ENCODE assay signal across 9 cellular contexts in the genomic region with DNA sequence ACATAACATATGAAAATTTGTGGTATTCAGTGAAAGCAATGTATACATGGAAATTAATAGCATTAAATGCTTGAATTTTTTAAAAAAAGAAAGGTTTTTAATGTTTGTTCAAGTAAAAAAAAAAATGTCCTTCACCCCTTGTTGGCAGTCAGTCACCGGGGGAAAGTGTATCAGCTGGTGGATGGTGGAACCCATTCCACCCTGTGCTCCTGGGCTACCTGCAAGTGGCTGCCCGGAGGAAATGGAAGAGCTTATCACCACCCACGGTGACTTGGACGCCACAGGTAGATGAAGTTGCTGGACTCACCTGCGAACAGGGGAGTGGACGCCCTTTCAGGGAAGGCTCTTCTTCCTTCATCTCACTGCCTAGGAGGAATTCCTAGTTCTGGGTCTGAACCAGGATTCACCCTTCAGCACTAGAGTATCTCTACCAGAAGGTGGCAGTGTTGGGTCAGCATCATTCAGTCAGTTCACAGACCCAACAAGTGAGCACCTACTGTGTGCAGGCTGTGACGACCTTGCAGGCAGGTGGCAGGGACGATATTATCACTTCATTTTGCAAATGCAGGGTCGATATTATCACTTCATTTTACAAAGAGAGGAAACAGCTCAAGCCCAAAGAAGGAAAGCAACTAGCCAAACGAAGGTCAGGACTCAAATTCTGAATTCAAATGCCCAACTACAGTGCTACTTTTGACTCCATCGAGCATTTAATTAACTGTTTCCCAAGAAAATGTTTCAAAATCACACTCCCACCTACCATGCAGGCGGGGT. TPM values are rescaled to one million over a fixed set of nuclear protein-coding genes. Genes with fewer than 3 reads are reported as not detected.
DNase-seq lines count a peak whose midpoint lies in the region; ATAC-seq and TF ChIP-seq lines count a peak whose summit lies in the region.
"Had no signal": no experiment of that assay in that cellular context is flagged by ENCODE, and none has a peak within 500 bp of the region (broad histone marks: within the 10 kb centered on the region; RNA-seq: fewer than 3 reads in every experiment).

No MANE protein-coding gene starts in this region.

- H3K9me2 ChIP-seq in OCI-LY1 (ENCODE audit: low read depth, low read length) (no peaks in the 10 kb centered on the region), hepatocyte (replicated peaks; ENCODE audit: insufficient read depth) (no peaks in the 10 kb centered on the region)

- CTCF ChIA-PET in Caco-2 (lab: Charles Lee) (interaction anchor here (0.9 to 3.4 kb wide), 2 partner anchors 84 to 139 kb away, joined by 3 to 35 read pairs; no protein-coding TSS in a partner anchor), HEK293T (lab: Yijun Ruan, JAX) (interaction anchor here (0.6 to 4.1 kb wide), 6 partner anchors 9 to 142 kb away, joined by 3 to 28 read pairs (median 4); a partner anchor contains a TSS)

- in situ Hi-C loops in gastrocnemius medialis (cut with MboI; ENCODE audit: low sequenced_read_pairs in 4 of 4): no loop called here

- H3K4me1 Mint-ChIP-seq in Caco-2 (ENCODE audit: low read depth, unreplicated experiment): peaks cover 32% of the 10 kb centered on the region

- POLR2A ChIA-PET in Caco-2 (lab: Charles Lee): no interaction called here
- POLR2A ChIA-PET in HEK293T (lab: Yijun Ruan, JAX): no interaction called here

- TF ChIP-seq POLR2A in gastrocnemius medialis (IDR thresholded peaks at IDR 0.05): no peak

- H3K9ac ChIP-seq in OCI-LY1 (ENCODE audit: low read length): no peak overlapping the region

- DNase-seq in Caco-2 (peak; percentile 66 to 79), HEK293T (ENCODE audit: extremely low spot score) (peak; percentile 65), ascending aorta (ENCODE audit: low spot score in 2 of 2) (no peak), hepatocyte (ENCODE audit: low spot score) (peak; percentile 75), gastrocnemius medialis (no peak)
- DNase-seq in NK-92 treated with Interleukin-12 subunit alpha and Interleukin-12 subunit beta, amount 100 ng/mL, for 24 hours (lab: John Stamatoyannopoulos, UW): no peak

- H3K4me3 Mint-ChIP-seq in Caco-2 (ENCODE audit: unreplicated experiment): no peak overlapping the region
- H3K4me3 Mint-ChIP-seq: T-cell had no signal

- ATAC-seq in gastrocnemius medialis: peak; percentile 77 to 82
- no peak for ATAC-seq in GM19023 (IDR thresholded peaks at IDR 0.05; ENCODE audit: unreplicated experiment)
- ATAC-seq: T-cell had no signal

- no peaks in the 10 kb centered on the region for H3K36me3 ChIP-seq in Caco-2 (ENCODE audit: control insufficient read depth, insufficient read depth, low read length)
- H3K36me3 ChIP-seq in OCI-LY1 (ENCODE audit: insufficient read depth, low read length): no peaks in the 10 kb centered on the region
- no peaks in the 10 kb centered on the region for H3K36me3 ChIP-seq in ascending aorta
- H3K36me3 ChIP-seq in hepatocyte (replicated peaks; ENCODE audit: insufficient read depth, low read depth): no peaks in the 10 kb centered on the region
- no peaks in the 10 kb centered on the region for H3K36me3 ChIP-seq in gastrocnemius medialis

- no peaks in the 10 kb centered on the region for H3K27me3 ChIP-seq in Caco-2 (replicated peaks; ENCODE audit: control insufficient read depth, insufficient read depth, low read length)
- no peaks in the 10 kb centered on the region for H3K27me3 ChIP-seq in OCI-LY1 (ENCODE audit: insufficient read depth, low read length)
- no peaks in the 10 kb centered on the region for H3K27me3 ChIP-seq in ascending aorta
- H3K27me3 ChIP-seq in hepatocyte: no peaks in the 10 kb centered on the region
- peaks cover 0 to 12% (median 11%) of the 10 kb centered on the region in 3 donors for H3K27me3 ChIP-seq in gastrocnemius medialis

- H3K9me3 ChIP-seq in Caco-2 (no peaks in the 10 kb centered on the region), OCI-LY1 (ENCODE audit: low read length) (0 out of 2 replicates have a peak, but pooled peaks cover 3% of the 10 kb centered on the region), ascending aorta (no peaks in the 10 kb centered on the region), hepatocyte (ENCODE audit: low read depth) (no peaks in the 10 kb centered on the region), gastrocnemius medialis (no peaks in the 10 kb centered on the region)

- no TSS peak for BruUV-seq in Caco-2 (replicated peaks; lab: Mats Ljungman, UMichigan)

- H3K36me3 Mint-ChIP-seq in Caco-2 (ENCODE audit: insufficient read depth, unreplicated experiment): no peaks in the 10 kb centered on the region
- H3K36me3 Mint-ChIP-seq: T-cell had no signal

- TF ChIP-seq CTCF in Caco-2 (IDR thresholded peaks at IDR 0.05; ENCODE audit: insufficient read depth in 1 of 2, low read depth in 1 of 2, low read length in 1 of 2, severe bottlenecking in 1 of 2, unreplicated experiment in 1 of 2) (peak; percentile 82 to 92), OCI-LY1 (IDR thresholded peaks at IDR 0.05; ENCODE audit: low read length) (peak; percentile 83), ascending aorta (IDR thresholded peaks at IDR 0.05) (peak; percentile 72 to 85 (median 77)), hepatocyte (IDR thresholded peaks at IDR 0.05; ENCODE audit: poor library complexity) (peak; percentile 95), gastrocnemius medialis (IDR thresholded peaks at IDR 0.05 in 4 of 5, conservative IDR thresholded peaks at IDR 0.05 in 1 of 5) (peak; percentile 76 to 86 (median 81))

- no peak overlapping the region for H3K4me3 ChIP-seq in Caco-2 (ENCODE audit: low read depth, low read length)
- no peak overlapping the region for H3K4me3 ChIP-seq in OCI-LY1 (ENCODE audit: low read depth, low read length, poor library complexity, severe bottlenecking)
- no peak overlapping the region for H3K4me3 ChIP-seq in ascending aorta
- H3K4me3 ChIP-seq in hepatocyte: no peak overlapping the region
- no peak overlapping the region for H3K4me3 ChIP-seq in gastrocnemius medialis

- H3K27ac ChIP-seq in OCI-LY1 (ENCODE audit: low read depth, low read length, poor library complexity, severe bottlenecking): no peak overlapping the region
- H3K27ac ChIP-seq in ascending aorta: no peak overlapping the region
- H3K27ac ChIP-seq in hepatocyte: peak overlapping the region; percentile 63
- no peak overlapping the region for H3K27ac ChIP-seq in gastrocnemius medialis

- peaks cover 22% of the 10 kb centered on the region for H3K4me1 ChIP-seq in Caco-2
- peaks cover 7% of the 10 kb centered on the region for H3K4me1 ChIP-seq in OCI-LY1 (ENCODE audit: insufficient read depth, low read length, severe bottlenecking)
- no peaks in the 10 kb centered on the region for H3K4me1 ChIP-seq in ascending aorta
- H3K4me1 ChIP-seq in hepatocyte (ENCODE audit: insufficient read depth): peaks cover 37% of the 10 kb centered on the region
- H3K4me1 ChIP-seq in gastrocnemius medialis: no peaks in the 10 kb centered on the region

- no peaks in the 10 kb centered on the region for H3K9me3 Mint-ChIP-seq in Caco-2 (ENCODE audit: unreplicated experiment)
- H3K9me3 Mint-ChIP-seq: T-cell had no signal

- H3K79me2 ChIP-seq in OCI-LY1 (ENCODE audit: insufficient read depth, low read length) (no peaks in the 10 kb centered on the region), hepatocyte (no peaks in the 10 kb centered on the region)

- H3K27me3 Mint-ChIP-seq in Caco-2 (ENCODE audit: insufficient read depth, unreplicated experiment): peaks cover 3% of the 10 kb centered on the region

- H3K4me2 ChIP-seq in OCI-LY1 (ENCODE audit: low read length) (no peak overlapping the region), hepatocyte (no peak overlapping the region)

- no peaks in the 10 kb centered on the region for H3F3A ChIP-seq in OCI-LY1 (ENCODE audit: insufficient read depth, low read length)

- intact Hi-C loops in Caco-2 (cut with micrococcal nuclease; ENCODE audit: unreplicated experiment) (loop anchor here (1.0 to 5.0 kb wide), 4 partner anchors 37 to 180 kb away; a partner anchor contains a TSS), ascending aorta (cut with DNase I) (loop anchor here (1.0 kb wide), 1 partner anchor 140 kb away; no protein-coding TSS in a partner anchor), gastrocnemius medialis (cut with DNase I; ENCODE audit: low total_unique reads) (loop anchor here (1.0 kb wide), 1 partner anchor 140 kb away; no protein-coding TSS in a partner anchor)

- H2AFZ ChIP-seq in OCI-LY1 (ENCODE audit: low read length) (no peak overlapping the region), hepatocyte (no peak overlapping the region)

- WGBS in hepatocyte (ENCODE audit: low lambda C conversion rate, missing lambda C conversion rate): 38% methylated on average over 12 of the region's 12 CpGs

- H3K27ac Mint-ChIP-seq in Caco-2 (ENCODE audit: unreplicated experiment): peak overlapping the region; percentile 76
- H3K27ac Mint-ChIP-seq: T-cell had no signal

- H4K20me1 ChIP-seq in OCI-LY1 (ENCODE audit: insufficient read depth, low read length) (no peaks in the 10 kb centered on the region), hepatocyte (ENCODE audit: insufficient read depth, poor library complexity, severe bottlenecking) (no peaks in the 10 kb centered on the region)

TF ChIP-seq in HEK293T, 16 proteins besides CTCF, POLR2A, EP300 and RAD21:
- no peak for TF ChIP-seq HDGF (IDR thresholded peaks at IDR 0.05; ENCODE audit: borderline replicate concordance)
- no peak for TF ChIP-seq CTBP1 (IDR thresholded peaks at IDR 0.05; ENCODE audit: borderline replicate concordance)
TF ChIP-seq in HEK293T: peak in this region for 0.

RNA-seq across cellular contexts. Expression of a gene that starts 35.8 kb away (rescaled TPM):
- total RNA-seq in Caco-2 (2022) (not detected in 2 replicates), ascending aorta (not detected), hepatocyte (not detected in 2 replicates), gastrocnemius medialis (not detected)
- 0.29 TPM in 1 of 2 replicates, not detected in the other for polyA plus RNA-seq in hepatocyte
- total RNA-seq: T-cell had no signal

Comparison
In these comparisons a context has a peak if more than half of its experiments do, and no peak if none do; other contexts are left out.
1. DNase-seq: peak in Caco-2 (2 of 2), HEK293T (single experiment) and hepatocyte (single experiment); none in ascending aorta (0 of 2), gastrocnemius medialis (0 of 2) and NK-92 treated with Interleukin-12 subunit alpha and Interleukin-12 subunit beta, amount 100 ng/mL, for 24 hours (single experiment).
2. Peak in every context shown above with its lines, with median percentiles within 50 percentile points of each other: CTCF ChIP-seq.